ENCODE assay signal across 26 cellular contexts in the genomic region with DNA sequence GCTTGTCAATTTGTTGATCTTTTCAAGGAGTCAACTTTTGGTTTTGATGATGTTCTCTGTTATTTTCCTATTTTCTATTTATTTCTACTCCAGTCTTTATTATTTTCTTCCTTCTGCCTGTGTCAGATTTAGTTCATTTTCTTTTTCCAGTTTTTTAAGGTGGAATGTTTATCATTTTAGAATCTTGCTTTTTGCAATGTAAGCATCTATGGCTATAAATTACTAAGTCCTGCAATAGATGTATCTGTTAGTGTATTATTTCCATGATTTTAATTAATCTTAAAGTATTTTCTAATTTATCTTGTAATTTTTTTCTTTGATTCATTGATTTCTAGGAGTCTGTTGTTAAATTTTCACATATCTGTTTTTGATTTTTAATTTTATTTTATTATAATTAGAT.
DNase-seq lines count a peak whose midpoint lies in the region; ATAC-seq, FAIRE-seq and TF ChIP-seq lines count a peak whose summit lies in the region.
"Had no signal": no experiment of that assay in that cellular context is flagged by ENCODE, and none has a peak within 500 bp of the region (broad histone marks: within the 10 kb centered on the region; RNA-seq: fewer than 3 reads in every experiment).

No MANE protein-coding gene starts in this region.

- H4K20me1 ChIP-seq in IMR-90 (ENCODE audit: insufficient read depth, low read length), result no peaks in the 10 kb centered on the region

- H2BK5ac ChIP-seq in IMR-90 (ENCODE audit: low read depth, low read length, poor library complexity, severe bottlenecking) (no peak overlapping the region), mesendoderm (ENCODE audit: low read length) (no peak overlapping the region)

- no peak overlapping the region for H3K4me3 Mint-ChIP-seq in stimulated activated memory B cell treated with anti-CD40 and anti-IgM and Interleukin-4, amounts not matched to agents 10 μg/mL and 1 μg/mL and 100 μg/mL, for 72 hours
- H3K4me3 Mint-ChIP-seq: CD4-positive, alpha-beta T cell; CD8-positive, alpha-beta memory T cell; HFFc6 had no signal

- no peaks in the 10 kb centered on the region for H3K4me1 Mint-ChIP-seq in stimulated activated memory B cell treated with anti-CD40 and anti-IgM and Interleukin-4, amounts not matched to agents 10 μg/mL and 1 μg/mL and 100 μg/mL, for 72 hours
- H3K4me1 Mint-ChIP-seq: CD14-positive monocyte; CD8-positive, alpha-beta memory T cell had no signal

- H2AFZ ChIP-seq in IMR-90 (replicated peaks; ENCODE audit: low read length, poor library complexity), result no peak overlapping the region

- DNase-seq in A549 (ENCODE audit: low read depth in 1 of 2, low spot score in 1 of 2), result no peak
- DNase-seq in IMR-90, result no peak
- no peak for DNase-seq in kidney
- no peak for DNase-seq in gastrocnemius medialis
- no peak for DNase-seq in nucleus accumbens (lab: John Stamatoyannopoulos, UW)
- DNase-seq in mesendoderm, result no peak
- DNase-seq: ACHN; AML-193; BE2C; CD4-positive, alpha-beta T cell; CD8-positive, alpha-beta memory T cell; DMS 273 treated with DMSO at 0.1 percent for 48 hours; DMS79; EL; GF-D8; GOT3; HFFc6 had no signal

- H3K9me1 ChIP-seq in IMR-90 (ENCODE audit: insufficient read depth, low read length), result no peaks in the 10 kb centered on the region

- BruUV-seq in IMR-90 (replicated peaks; lab: Mats Ljungman, UMichigan), result no TSS peak

- TF ChIP-seq CTCF in A549 (IDR thresholded peaks at IDR 0.05) (no peak), IMR-90 (conservative IDR thresholded peaks at IDR 0.05; ENCODE audit: low read depth, low read length) (no peak), kidney (IDR thresholded peaks at IDR 0.05; ENCODE audit: borderline replicate concordance, extremely low read depth, insufficient read depth) (no peak), gastrocnemius medialis (IDR thresholded peaks at IDR 0.05 in 4 of 5, conservative IDR thresholded peaks at IDR 0.05 in 1 of 5) (no peak)

- H3K79me1 ChIP-seq in IMR-90 (ENCODE audit: low read depth in 1 of 2, low read length in 2 of 2) (no peaks in the 10 kb centered on the region), mesendoderm (ENCODE audit: low read length) (no peaks in the 10 kb centered on the region)

- peaks cover 15% of the 10 kb centered on the region for H3K9me3 Mint-ChIP-seq in stimulated activated memory B cell treated with anti-CD40 and anti-IgM and Interleukin-4, amounts not matched to agents 10 μg/mL and 1 μg/mL and 100 μg/mL, for 72 hours

- H3K9me3 ChIP-seq in A549 (peaks cover 4% of the 10 kb centered on the region; the same call in 1 of the 3 replicates), IMR-90 (ENCODE audit: control insufficient read depth, insufficient read depth, low read length) (peaks cover 5% of the 10 kb centered on the region; the same call in 1 of the 2 replicates), kidney (ENCODE audit: control insufficient read depth in 1 of 2, low read length in 2 of 2) (peaks cover 0 to 4% of the 10 kb centered on the region in 2 donors), gastrocnemius medialis (peaks cover 0 to 14% (median 0%) of the 10 kb centered on the region in 3 donors)
- H3K9me3 ChIP-seq: HAP-1 had no signal

- H3K27ac Mint-ChIP-seq in stimulated activated memory B cell treated with anti-CD40 and anti-IgM and Interleukin-4, amounts not matched to agents 10 μg/mL and 1 μg/mL and 100 μg/mL, for 72 hours, result no peak overlapping the region
- H3K27ac Mint-ChIP-seq: CD14-positive monocyte; CD4-positive, alpha-beta T cell; CD8-positive, alpha-beta memory T cell; HFFc6 had no signal

- no peak overlapping the region for H4K8ac ChIP-seq in IMR-90 (ENCODE audit: low read depth in 2 of 2, low read length in 2 of 2)
- H4K8ac ChIP-seq in mesendoderm (ENCODE audit: low read depth, low read length), result no peak overlapping the region

- H3K4me1 ChIP-seq in A549, result no peaks in the 10 kb centered on the region
- H3K4me1 ChIP-seq in IMR-90 (ENCODE audit: control insufficient read depth, insufficient read depth, low read length), result no peaks in the 10 kb centered on the region
- H3K4me1 ChIP-seq in kidney (ENCODE audit: control insufficient read depth in 1 of 2, insufficient read depth in 1 of 2, low read depth in 1 of 2, low read length in 2 of 2), result no peaks in the 10 kb centered on the region
- no peaks in the 10 kb centered on the region for H3K4me1 ChIP-seq in gastrocnemius medialis
- H3K4me1 ChIP-seq in mesendoderm (ENCODE audit: control insufficient read depth, low read depth, low read length), result peaks cover 2% of the 10 kb centered on the region
- H3K4me1 ChIP-seq: HAP-1 had no signal

- no peaks in the 10 kb centered on the region for H3K79me2 ChIP-seq in mesendoderm (ENCODE audit: control insufficient read depth, insufficient read depth, low read length)

- H3K36me3 ChIP-seq in IMR-90 (ENCODE audit: control insufficient read depth, insufficient read depth, low read length) (no peaks in the 10 kb centered on the region), kidney (ENCODE audit: control insufficient read depth in 1 of 2, insufficient read depth in 2 of 2, low read length in 2 of 2) (no peaks in the 10 kb centered on the region), gastrocnemius medialis (no peaks in the 10 kb centered on the region), mesendoderm (ENCODE audit: control insufficient read depth, insufficient read depth, low read length) (peaks cover 2% of the 10 kb centered on the region)
- H3K36me3 ChIP-seq: BE2C, HAP-1 had no signal

- POLR2A ChIA-PET in A549 (lab: Yijun Ruan, JAX) (no interaction called here), IMR-90 (lab: Charles Lee; ENCODE audit: unreplicated experiment) (no interaction called here)

- intact Hi-C loops in IMR-90 (cut with micrococcal nuclease), result no loop called here
- intact Hi-C loops in kidney (cut with DNase I), result no loop called here
- intact Hi-C loops in gastrocnemius medialis (cut with DNase I; ENCODE audit: low total_unique reads), result no loop called here

- in situ Hi-C loops in IMR-90 (cut with MboI; ENCODE audit: low sequenced_read_pairs), result no loop called here
- in situ Hi-C loops in gastrocnemius medialis (cut with MboI; ENCODE audit: low sequenced_read_pairs in 4 of 4), result no loop called here

- H3K4ac ChIP-seq in IMR-90 (ENCODE audit: low read depth, low read length) (no peak overlapping the region), mesendoderm (ENCODE audit: low read depth, low read length) (no peak overlapping the region)

- H2AK5ac ChIP-seq in IMR-90 (ENCODE audit: low read depth, low read length) (no peak overlapping the region), mesendoderm (ENCODE audit: low read length) (no peak overlapping the region)

- H3K56ac ChIP-seq in IMR-90 (ENCODE audit: extremely low read depth, insufficient read depth, low read length) (no peak overlapping the region), mesendoderm (ENCODE audit: low read length) (no peak overlapping the region)

- H3K36me3 Mint-ChIP-seq in stimulated activated memory B cell treated with anti-CD40 and anti-IgM and Interleukin-4, amounts not matched to agents 10 μg/mL and 1 μg/mL and 100 μg/mL, for 72 hours, result no peaks in the 10 kb centered on the region
- H3K36me3 Mint-ChIP-seq: CD14-positive monocyte had no signal

- H2BK20ac ChIP-seq in IMR-90 (ENCODE audit: low read depth, low read length), result no peak overlapping the region

- H4K5ac ChIP-seq in IMR-90 (ENCODE audit: low read depth, low read length) (no peak overlapping the region), mesendoderm (ENCODE audit: low read length) (no peak overlapping the region)

- H3K18ac ChIP-seq in IMR-90 (ENCODE audit: low read depth, low read length) (no peak overlapping the region), mesendoderm (ENCODE audit: low read length) (no peak overlapping the region)

- no peak overlapping the region for H2AK9ac ChIP-seq in IMR-90 (replicated peaks; ENCODE audit: low read depth, low read length, poor library complexity)

- H3K4me3 ChIP-seq in A549 (no peak overlapping the region), IMR-90 (ENCODE audit: insufficient read depth, low read depth, low read length) (no peak overlapping the region), kidney (ENCODE audit: low read length in 2 of 2) (no peak overlapping the region), gastrocnemius medialis (no peak overlapping the region), mesendoderm (ENCODE audit: low read length) (no peak overlapping the region)
- H3K4me3 ChIP-seq: BLaER1 treated with 17β-estradiol and CSF1 and Interleukin-3, amounts not matched to agents 10 nM and 100 nM; HAP-1 had no signal

- H4K91ac ChIP-seq in IMR-90 (ENCODE audit: insufficient read depth, low read depth, low read length), result no peak overlapping the region

- H3K27me3 Mint-ChIP-seq in stimulated activated memory B cell treated with anti-CD40 and anti-IgM and Interleukin-4, amounts not matched to agents 10 μg/mL and 1 μg/mL and 100 μg/mL, for 72 hours, result no peaks in the 10 kb centered on the region

- no peak for FAIRE-seq in A549 (lab: Jason Lieb, UNC)
- peak; percentile 60 for FAIRE-seq in colon (lab: Jason Lieb, UNC)
- FAIRE-seq in kidney (lab: Jason Lieb, UNC), result peak; percentile 55
- FAIRE-seq: D721Med, GM12891, GM18507, H54 had no signal

- H3K14ac ChIP-seq in IMR-90 (replicated peaks; ENCODE audit: low read depth, low read length), result no peak overlapping the region

- TF ChIP-seq POLR2A in A549 (IDR thresholded peaks at IDR 0.05; ENCODE audit: low read length) (no peak), IMR-90 (IDR thresholded peaks at IDR 0.05; ENCODE audit: low read depth, low read length) (no peak), gastrocnemius medialis (IDR thresholded peaks at IDR 0.05) (no peak)

- H3K23ac ChIP-seq in IMR-90 (ENCODE audit: low read depth, low read length) (no peak overlapping the region), mesendoderm (ENCODE audit: low read length) (no peak overlapping the region)

- H3K9ac ChIP-seq in IMR-90 (ENCODE audit: low read depth, low read length) (no peak overlapping the region), kidney (ENCODE audit: low read length in 2 of 2) (no peak overlapping the region), mesendoderm (ENCODE audit: low read length) (no peak overlapping the region)
- H3K9ac ChIP-seq: BLaER1 treated with 17β-estradiol and CSF1 and Interleukin-3, amounts not matched to agents 10 nM and 100 nM had no signal

- H3K27ac ChIP-seq in A549 (no peak overlapping the region), IMR-90 (ENCODE audit: insufficient read depth, low read length) (no peak overlapping the region), kidney (ENCODE audit: low read depth in 2 of 2, low read length in 2 of 2) (no peak overlapping the region), gastrocnemius medialis (no peak overlapping the region), mesendoderm (ENCODE audit: low read depth, low read length) (no peak overlapping the region)
- H3K27ac ChIP-seq: BLaER1 treated with 17β-estradiol and CSF1 and Interleukin-3, amounts not matched to agents 10 nM and 100 nM had no signal

- H3K4me2 ChIP-seq in A549 (no peak overlapping the region), IMR-90 (ENCODE audit: low read depth, low read length) (no peak overlapping the region), mesendoderm (ENCODE audit: low read length) (no peak overlapping the region)
- H3K4me2 ChIP-seq: BLaER1 treated with 17β-estradiol and CSF1 and Interleukin-3, amounts not matched to agents 10 nM and 100 nM had no signal

- TF ChIP-seq EP300 in A549 (IDR thresholded peaks at IDR 0.05), result no peak

- TF ChIP-seq RAD21 in A549 (conservative IDR thresholded peaks at IDR 0.05 in 1 of 2, IDR thresholded peaks at IDR 0.05 in 1 of 2) (no peak), IMR-90 (IDR thresholded peaks at IDR 0.05; ENCODE audit: low read length) (no peak)

- no peak for ATAC-seq in A549
- ATAC-seq in IMR-90 (ENCODE audit: low read depth), result no peak
- ATAC-seq in gastrocnemius medialis, result no peak
- no peak for ATAC-seq in stimulated activated memory B cell treated with anti-CD40 and anti-IgM and Interleukin-4, amounts not matched to agents 10 μg/mL and 1 μg/mL and 100 μg/mL, for 72 hours

- no peak overlapping the region for H2BK15ac ChIP-seq in IMR-90 (ENCODE audit: low read depth, low read length)
- no peak overlapping the region for H2BK15ac ChIP-seq in mesendoderm (replicated peaks; ENCODE audit: low read depth)

- dilution Hi-C loops in IMR-90 (cut with HindIII; ENCODE audit: low sequenced_read_pairs, unreplicated experiment), result no loop called here

- H3K27me3 ChIP-seq in IMR-90 (ENCODE audit: control insufficient read depth, insufficient read depth, low read length) (peaks cover 4% of the 10 kb centered on the region; the same call in 1 of the 2 replicates), gastrocnemius medialis (peaks cover 0 to under 1% (median 0%) of the 10 kb centered on the region in 3 donors), mesendoderm (ENCODE audit: insufficient read depth, low read length, poor library complexity) (no peaks in the 10 kb centered on the region)
- H3K27me3 ChIP-seq: BE2C had no signal

- CTCF ChIA-PET in A549 (lab: Yijun Ruan, JAX) (no interaction called here), IMR-90 (lab: Yijun Ruan, JAX) (no interaction called here)

- H2BK120ac ChIP-seq in IMR-90 (ENCODE audit: low read depth, low read length), result no peak overlapping the region
- H2BK120ac ChIP-seq in mesendoderm (ENCODE audit: low read depth, low read length), result no peak overlapping the region
